Comparison of ENCODE assay signal across 6 cellular contexts in the genomic region with DNA sequence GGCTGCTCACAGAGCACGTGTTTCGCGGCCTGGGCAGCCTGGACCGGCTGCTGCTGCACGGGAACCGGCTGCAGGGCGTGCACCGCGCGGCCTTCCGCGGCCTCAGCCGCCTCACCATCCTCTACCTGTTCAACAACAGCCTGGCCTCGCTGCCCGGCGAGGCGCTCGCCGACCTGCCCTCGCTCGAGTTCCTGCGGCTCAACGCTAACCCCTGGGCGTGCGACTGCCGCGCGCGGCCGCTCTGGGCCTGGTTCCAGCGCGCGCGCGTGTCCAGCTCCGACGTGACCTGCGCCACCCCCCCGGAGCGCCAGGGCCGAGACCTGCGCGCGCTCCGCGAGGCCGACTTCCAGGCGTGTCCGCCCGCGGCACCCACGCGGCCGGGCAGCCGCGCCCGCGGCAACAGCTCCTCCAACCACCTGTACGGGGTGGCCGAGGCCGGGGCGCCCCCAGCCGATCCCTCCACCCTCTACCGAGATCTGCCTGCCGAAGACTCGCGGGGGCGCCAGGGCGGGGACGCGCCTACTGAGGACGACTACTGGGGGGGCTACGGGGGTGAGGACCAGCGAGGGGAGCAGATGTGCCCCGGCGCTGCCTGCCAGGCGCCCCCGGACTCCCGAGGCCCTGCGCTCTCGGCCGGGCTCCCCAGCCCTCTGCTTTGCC. TPM values are rescaled to one million over a fixed set of nuclear protein-coding genes. Genes with fewer than 3 reads are reported as not detected.
DNase-seq lines count a peak whose midpoint lies in the region; ATAC-seq and TF ChIP-seq lines count a peak whose summit lies in the region.

No MANE protein-coding gene starts in this region.

- H3K27ac Mint-ChIP-seq in natural killer cell: peak overlapping the region in 1 of 2 donors; percentile 84

- no peak for TF ChIP-seq CTCF in body of pancreas (IDR thresholded peaks at IDR 0.05)
- TF ChIP-seq CTCF in natural killer cell (IDR thresholded peaks at IDR 0.05): no peak

- no peak for TF ChIP-seq POLR2A in body of pancreas (IDR thresholded peaks at IDR 0.05)

- H3K27me3 Mint-ChIP-seq in natural killer cell (ENCODE audit: low read depth in 2 of 2): peaks cover 7% of the 10 kb centered on the region in 2 donors

- H3K4me1 Mint-ChIP-seq in natural killer cell: peaks cover 30 to 55% of the 10 kb centered on the region in 2 donors

- 0 to 5% methylated on average over 12 to 73 of the region's 82 CpGs for WGBS in body of pancreas, 2 donors

- DNase-seq in body of pancreas (peak; percentile 59 to 71 (median 66)), natural killer cell (peak; percentile 38), NCI-H146 (lab: John Stamatoyannopoulos, UW) (no peak), NCI-H2196 treated with DMSO at 0.1 percent for 48 hours (lab: John Stamatoyannopoulos, UW; ENCODE audit: unreplicated experiment) (no peak)

- no peaks in the 10 kb centered on the region for H3K36me3 ChIP-seq in body of pancreas (replicated peaks in 1 of 2; ENCODE audit: insufficient read depth in 1 of 2, low read depth in 2 of 2)

- intact Hi-C loops in body of pancreas (cut with DNase I) (no loop called here), natural killer cell (cut with micrococcal nuclease) (no loop called here)

- ATAC-seq in GM18508 (IDR thresholded peaks at IDR 0.05; ENCODE audit: insufficient read depth, unreplicated experiment) (peak; percentile 14), HG03342 (IDR thresholded peaks at IDR 0.05; ENCODE audit: unreplicated experiment) (peak; percentile 24), body of pancreas (peak; percentile 55), natural killer cell (peak; percentile 52 to 71 (median 59))

- no peak overlapping the region for H3K4me3 ChIP-seq in body of pancreas

- H3K27ac ChIP-seq in body of pancreas: peak overlapping the region; percentile 51 to 86 (median 69)

- H3K27me3 ChIP-seq in body of pancreas: no peaks in the 10 kb centered on the region

- H3K4me1 ChIP-seq in body of pancreas: peaks cover 41% of the 10 kb centered on the region

- H3K9me3 ChIP-seq in body of pancreas: no peaks in the 10 kb centered on the region

- no peaks in the 10 kb centered on the region for H3K9me3 Mint-ChIP-seq in natural killer cell

- H3K4me3 Mint-ChIP-seq in natural killer cell: peak overlapping the region; percentile 85

- no peaks in the 10 kb centered on the region for H3K36me3 Mint-ChIP-seq in natural killer cell

RNA-seq across cellular contexts. Expression of a gene that starts 16.0 kb away (rescaled TPM):
- total RNA-seq in body of pancreas (1 to 10 TPM in 1 of 2 donors, under 1 TPM in 1; 0.99 to 3.4 TPM), natural killer cell (under 1 TPM; 0.38 to 0.61 (median 0.48) TPM)

RNA-seq across cellular contexts. Expression of a gene that starts 39.1 kb away (rescaled TPM):
- total RNA-seq in body of pancreas (100 to 1,000 TPM in 1 of 2 donors, 10 to 100 TPM in 1; 87.7 to 128 TPM), natural killer cell (10 to 100 TPM; 11.3 to 20.6 (median 13.9) TPM)

RNA-seq across cellular contexts. Expression of a gene that starts 49.4 kb away (rescaled TPM):
- 10 to 100 TPM; 23.1 to 30.0 TPM for total RNA-seq in body of pancreas
- total RNA-seq in natural killer cell: 10 to 100 TPM; 17.0 to 22.2 (median 20.7) TPM

RNA-seq across cellular contexts. Expression of a gene that starts 54.2 kb away (rescaled TPM):
- total RNA-seq in body of pancreas: 10 to 100 TPM in 1 of 2 donors, 1 to 10 TPM in 1; 5.6 to 24.4 TPM
- total RNA-seq in natural killer cell: 10 to 100 TPM; 15.0 to 18.8 (median 17.1) TPM

Comparison
In these comparisons a context has a peak if more than half of its experiments do, and no peak if none do; other contexts are left out.
1. DNase-seq: peak in body of pancreas (4 of 4) and natural killer cell (single experiment); none in NCI-H146 (single experiment) and NCI-H2196 treated with DMSO at 0.1 percent for 48 hours (single experiment).
2. RNA of a gene that starts 39.1 kb away (total RNA-seq): 87.7 to 128 TPM in body of pancreas; 11.3 to 20.6 TPM in natural killer cell; every median in the first group is over 4 times any median in the second.
3. Peak in every context shown above with its lines, with median percentiles within 50 percentile points of each other: ATAC-seq.